ENCODE assay signal across 8 cellular contexts in the genomic region with DNA sequence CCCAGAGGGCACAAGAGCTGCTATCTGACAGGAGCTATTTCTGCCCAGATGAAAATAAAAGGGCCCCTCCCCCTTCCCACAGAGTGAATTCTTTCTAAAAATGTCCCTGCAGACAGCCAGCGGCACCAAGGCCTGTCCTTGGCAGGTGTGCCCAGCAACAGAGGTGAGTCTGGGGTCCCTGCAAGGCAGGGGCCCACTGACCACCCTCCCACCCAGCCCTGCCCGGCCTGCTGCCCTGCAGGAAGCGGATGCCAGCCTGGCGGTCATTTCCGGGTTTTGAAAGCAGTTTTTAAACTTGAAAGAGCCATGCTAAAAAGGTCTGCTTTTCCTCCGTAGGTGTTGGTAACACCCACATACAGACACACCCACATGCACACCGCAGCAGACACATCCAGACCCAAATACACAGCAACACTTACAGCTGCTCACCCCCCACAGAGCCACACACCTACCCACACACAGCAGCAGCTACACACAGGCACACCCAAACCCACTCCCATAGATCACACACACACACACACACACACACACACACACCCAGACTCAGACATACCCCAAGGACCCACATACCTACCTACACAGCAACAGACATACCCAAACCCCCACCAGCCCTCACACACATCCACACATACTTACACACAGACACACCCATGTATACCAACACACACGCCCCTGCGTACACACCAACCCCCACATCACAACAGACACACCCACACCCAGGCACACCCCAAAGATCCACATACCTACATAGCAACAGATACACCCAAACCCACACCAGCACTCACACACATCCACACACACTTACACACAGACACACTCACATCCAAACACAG. TPM values are rescaled to one million over a fixed set of nuclear protein-coding genes. Genes with fewer than 3 reads are reported as not detected.
DNase-seq lines count a peak whose midpoint lies in the region; ATAC-seq and TF ChIP-seq lines count a peak whose summit lies in the region.

No MANE protein-coding gene starts in this region.

- peak overlapping the region; percentile 97 to 99 (median 97); a peak in 6 of 7 replicates for H3K27ac Mint-ChIP-seq in H9
- peak overlapping the region; percentile 88 for H3K27ac Mint-ChIP-seq in activated T-helper 1 cell treated with anti-CD3 and anti-CD28 coated beads, Interleukin-12 subunit alpha, Interleukin-12 subunit beta, Interleukin-2, Interleukin-4 antibody, amounts not matched to agents 30 ng/mL and 10 ng/mL and 1 ng/mL, durations not matched to agents 14 hours and 24 hours and 36 hours

- H4K20me1 ChIP-seq in H9 (ENCODE audit: control insufficient read depth, insufficient read depth, insufficient read length) = peaks cover 3% of the 10 kb centered on the region
- no peaks in the 10 kb centered on the region for H4K20me1 ChIP-seq in OCI-LY1 (ENCODE audit: insufficient read depth, low read length)

- peaks cover 11% of the 10 kb centered on the region for H3K23me2 ChIP-seq in H9 (ENCODE audit: insufficient read length, low read depth, low read length, poor library complexity, severe bottlenecking)

- H3K4me1 Mint-ChIP-seq in H9 = peaks cover 66 to 80% of the 10 kb centered on the region in 2 experiments
- peaks cover 48% of the 10 kb centered on the region for H3K4me1 Mint-ChIP-seq in activated T-helper 1 cell treated with anti-CD3 and anti-CD28 coated beads, Interleukin-12 subunit alpha, Interleukin-12 subunit beta, Interleukin-2, Interleukin-4 antibody, amounts not matched to agents 30 ng/mL and 10 ng/mL and 1 ng/mL, durations not matched to agents 14 hours and 24 hours and 36 hours (ENCODE audit: low read depth)

- H3K9me3 Mint-ChIP-seq in H9 = peaks cover 0 to 2% of the 10 kb centered on the region in 2 experiments; a peak in 1 of 5 replicates
- no peaks in the 10 kb centered on the region for H3K9me3 Mint-ChIP-seq in activated T-helper 1 cell treated with anti-CD3 and anti-CD28 coated beads, Interleukin-12 subunit alpha, Interleukin-12 subunit beta, Interleukin-2, Interleukin-4 antibody, amounts not matched to agents 30 ng/mL and 10 ng/mL and 1 ng/mL, durations not matched to agents 14 hours and 24 hours and 36 hours

- DNase-seq in DMS153 treated with DMSO at 0.1 percent for 48 hours (lab: John Stamatoyannopoulos, UW; ENCODE audit: unreplicated experiment) (peak; percentile 54), H9 (peak; percentile 63), fibroblast of the aortic adventitia (ENCODE audit: low read depth) (peak; percentile 36), NCI-H187 treated with DMSO at 0.1 percent for 48 hours (lab: John Stamatoyannopoulos, UW) (no peak)
- DNase-seq in activated T-helper 1 cell treated with anti-CD3 and anti-CD28 coated beads, Interleukin-12 subunit alpha, Interleukin-12 subunit beta, Interleukin-2, Interleukin-4 antibody, amounts not matched to agents 30 ng/mL and 10 ng/mL and 1 ng/mL, durations not matched to agents 14 hours and 24 hours and 36 hours (ENCODE audit: low spot score) = peak; percentile 71

- H3K18ac ChIP-seq in H9 (ENCODE audit: insufficient read length, low read depth, low read length) = no peak overlapping the region

- H2AFZ ChIP-seq in H9 (ENCODE audit: low read length) (no peak overlapping the region), OCI-LY1 (ENCODE audit: low read length) (no peak overlapping the region), parathyroid adenoma (peak overlapping the region; percentile 95)

- no peak overlapping the region for H3K4ac ChIP-seq in H9 (ENCODE audit: low read depth, low read length)

- H3T11ph ChIP-seq in H9 (ENCODE audit: low read length) = no peak overlapping the region

- no peaks in the 10 kb centered on the region for H3K79me1 ChIP-seq in H9 (ENCODE audit: insufficient read depth, low read depth, low read length, poor library complexity, severe bottlenecking)

- no peak overlapping the region for H2BK15ac ChIP-seq in H9 (ENCODE audit: low read depth, low read length)

- no peak overlapping the region for H4K8ac ChIP-seq in H9 (replicated peaks; ENCODE audit: insufficient read length, low read depth, low read length)

- no peak overlapping the region for H2BK12ac ChIP-seq in H9 (ENCODE audit: insufficient read length, low read depth, low read length)

- H3K36me3 Mint-ChIP-seq in H9 (ENCODE audit: insufficient read depth in 1 of 3, low read depth in 3 of 3) = peaks cover 8 to 19% (median 15%) of the 10 kb centered on the region in 3 experiments
- H3K36me3 Mint-ChIP-seq in activated T-helper 1 cell treated with anti-CD3 and anti-CD28 coated beads, Interleukin-12 subunit alpha, Interleukin-12 subunit beta, Interleukin-2, Interleukin-4 antibody, amounts not matched to agents 30 ng/mL and 10 ng/mL and 1 ng/mL, durations not matched to agents 14 hours and 24 hours and 36 hours (ENCODE audit: low read depth) = peaks cover 28% of the 10 kb centered on the region

- no peak overlapping the region for H2BK20ac ChIP-seq in H9 (ENCODE audit: low read depth, low read length, poor library complexity, severe bottlenecking)

- H4K91ac ChIP-seq in H9 (ENCODE audit: insufficient read length, low read depth, low read length) = no peak overlapping the region

- H3K27me3 Mint-ChIP-seq in H9 (ENCODE audit: low read depth) = no peaks in the 10 kb centered on the region; the same call in 1 of the 2 replicates
- H3K27me3 Mint-ChIP-seq in activated T-helper 1 cell treated with anti-CD3 and anti-CD28 coated beads, Interleukin-12 subunit alpha, Interleukin-12 subunit beta, Interleukin-2, Interleukin-4 antibody, amounts not matched to agents 30 ng/mL and 10 ng/mL and 1 ng/mL, durations not matched to agents 14 hours and 24 hours and 36 hours (ENCODE audit: insufficient read depth) = no peaks in the 10 kb centered on the region

- peak overlapping the region; percentile 66 for H3K27ac ChIP-seq in H9 (ENCODE audit: insufficient read length, low read depth, low read length)
- H3K27ac ChIP-seq in OCI-LY1 (ENCODE audit: low read depth, low read length, poor library complexity, severe bottlenecking) = peak overlapping the region; percentile 99
- H3K27ac ChIP-seq in parathyroid adenoma = peak overlapping the region; percentile 94

- TF ChIP-seq CTCF in H9 (conservative IDR thresholded peaks at IDR 0.05) (no peak), OCI-LY1 (IDR thresholded peaks at IDR 0.05; ENCODE audit: low read length) (no peak), fibroblast of the aortic adventitia (IDR thresholded peaks at IDR 0.05; ENCODE audit: insufficient read depth, low read length) (no peak), parathyroid adenoma (IDR thresholded peaks at IDR 0.05) (no peak)

- H3K14ac ChIP-seq in H9 (ENCODE audit: insufficient read depth, low read length) = no peak overlapping the region

- no peaks in the 10 kb centered on the region for H3K27me3 ChIP-seq in H9 (ENCODE audit: insufficient read depth, low read length)
- H3K27me3 ChIP-seq in OCI-LY1 (ENCODE audit: insufficient read depth, low read length) = no peaks in the 10 kb centered on the region
- no peaks in the 10 kb centered on the region for H3K27me3 ChIP-seq in parathyroid adenoma (ENCODE audit: control insufficient read depth, insufficient read depth, low read length)

- H3K56ac ChIP-seq in H9 (ENCODE audit: insufficient read length, low read depth, low read length) = no peak overlapping the region

- peaks cover 38% of the 10 kb centered on the region for H3F3A ChIP-seq in OCI-LY1 (ENCODE audit: insufficient read depth, low read length)

- peak overlapping the region; percentile 69 to 84 for H3K4me3 Mint-ChIP-seq in H9
- peak overlapping the region; percentile 94 for H3K4me3 Mint-ChIP-seq in activated T-helper 1 cell treated with anti-CD3 and anti-CD28 coated beads, Interleukin-12 subunit alpha, Interleukin-12 subunit beta, Interleukin-2, Interleukin-4 antibody, amounts not matched to agents 30 ng/mL and 10 ng/mL and 1 ng/mL, durations not matched to agents 14 hours and 24 hours and 36 hours

- no peak overlapping the region for H3K23ac ChIP-seq in H9 (ENCODE audit: insufficient read length, low read depth, low read length)

- H4K5ac ChIP-seq in H9 (ENCODE audit: insufficient read length, low read depth, low read length) = peak overlapping the region; percentile 21

- H3K9me3 ChIP-seq in H9 (ENCODE audit: control insufficient read depth, low read depth, low read length) (no peaks in the 10 kb centered on the region), OCI-LY1 (ENCODE audit: low read length) (no peaks in the 10 kb centered on the region), parathyroid adenoma (ENCODE audit: control insufficient read depth, low read length) (no peaks in the 10 kb centered on the region)

- H3K4me2 ChIP-seq in H9 (ENCODE audit: insufficient read depth, insufficient read length, low read length) = peak overlapping the region; percentile 60
- H3K4me2 ChIP-seq in OCI-LY1 (ENCODE audit: low read length) = peak overlapping the region; percentile 92
- H3K4me2 ChIP-seq in parathyroid adenoma (ENCODE audit: low read length) = peak overlapping the region; percentile 98

- no peak overlapping the region for H2BK5ac ChIP-seq in H9 (ENCODE audit: insufficient read length, low read length)

- H3K79me2 ChIP-seq in H9 (ENCODE audit: insufficient read depth, low read length) = peaks cover 5% of the 10 kb centered on the region; the same call in 1 of the 2 replicates
- H3K79me2 ChIP-seq in OCI-LY1 (ENCODE audit: insufficient read depth, low read length) = peaks cover 14% of the 10 kb centered on the region
- no peaks in the 10 kb centered on the region for H3K79me2 ChIP-seq in parathyroid adenoma

- no CpG with 5 or more reads among the region's 9 CpGs for WGBS in H9 (ENCODE audit: extremely low coverage, insufficient read length, low lambda C conversion rate)

- no peaks in the 10 kb centered on the region for H3K9me2 ChIP-seq in OCI-LY1 (ENCODE audit: low read depth, low read length)

- H2BK120ac ChIP-seq in H9 (ENCODE audit: low read depth, low read length, poor library complexity, severe bottlenecking) = no peak overlapping the region

- peaks cover 22% of the 10 kb centered on the region for H3K36me3 ChIP-seq in OCI-LY1 (ENCODE audit: insufficient read depth, low read length)
- H3K36me3 ChIP-seq in parathyroid adenoma (ENCODE audit: control insufficient read depth, insufficient read depth, low read length) = no peaks in the 10 kb centered on the region

- H2AK5ac ChIP-seq in H9 (ENCODE audit: insufficient read length, low read length) = peak overlapping the region; percentile 66

- H3K9ac ChIP-seq in H9 (ENCODE audit: extremely low read depth, insufficient read length, low read length) = peak overlapping the region; percentile 6
- peak overlapping the region; percentile 84 for H3K9ac ChIP-seq in OCI-LY1 (ENCODE audit: low read length)
- no peak overlapping the region for H3K9ac ChIP-seq in parathyroid adenoma

- intact Hi-C loops in activated T-helper 1 cell treated with anti-CD3 and anti-CD28 coated beads, Interleukin-12 subunit alpha, Interleukin-12 subunit beta, Interleukin-2, Interleukin-4 antibody, amounts not matched to agents 30 ng/mL and 10 ng/mL and 1 ng/mL, durations not matched to agents 14 hours and 24 hours and 36 hours (cut with micrococcal nuclease) = loop anchor here (2.0 kb wide), 1 partner anchor 208 kb away; no protein-coding TSS in a partner anchor

- H3K4me3 ChIP-seq in OCI-LY1 (ENCODE audit: low read depth, low read length, poor library complexity, severe bottlenecking) (peak overlapping the region; percentile 71), fibroblast of the aortic adventitia (ENCODE audit: low read depth, low read length) (peak overlapping the region; percentile 59), parathyroid adenoma (ENCODE audit: low read depth, low read length) (peak overlapping the region; percentile 73)

- no peak for ATAC-seq in HG03045 (IDR thresholded peaks at IDR 0.05; ENCODE audit: unreplicated experiment)

- H3K4me1 ChIP-seq in H9 (ENCODE audit: insufficient read depth, low read length) = peaks cover 15% of the 10 kb centered on the region
- H3K4me1 ChIP-seq in OCI-LY1 (ENCODE audit: insufficient read depth, low read length, severe bottlenecking) = peaks cover 64% of the 10 kb centered on the region
- H3K4me1 ChIP-seq in parathyroid adenoma = peaks cover 40% of the 10 kb centered on the region

RNA-seq across cellular contexts. Expression of a gene that starts 7.6 kb away (rescaled TPM):
- total RNA-seq in H9 (2021) (105 and 110 TPM in 2 replicates), fibroblast of the aortic adventitia (ENCODE audit: low replicate concordance) (34.3 and 50.4 TPM in 2 replicates)
- total RNA-seq in activated T-helper 1 cell treated with anti-CD3 and anti-CD28 coated beads, Interleukin-12 subunit alpha, Interleukin-12 subunit beta, Interleukin-2, Interleukin-4 antibody, amounts not matched to agents 30 ng/mL and 10 ng/mL and 1 ng/mL, durations not matched to agents 14 hours and 24 hours and 36 hours = 92.3 TPM in 2 replicates
